In the genomic region with DNA sequence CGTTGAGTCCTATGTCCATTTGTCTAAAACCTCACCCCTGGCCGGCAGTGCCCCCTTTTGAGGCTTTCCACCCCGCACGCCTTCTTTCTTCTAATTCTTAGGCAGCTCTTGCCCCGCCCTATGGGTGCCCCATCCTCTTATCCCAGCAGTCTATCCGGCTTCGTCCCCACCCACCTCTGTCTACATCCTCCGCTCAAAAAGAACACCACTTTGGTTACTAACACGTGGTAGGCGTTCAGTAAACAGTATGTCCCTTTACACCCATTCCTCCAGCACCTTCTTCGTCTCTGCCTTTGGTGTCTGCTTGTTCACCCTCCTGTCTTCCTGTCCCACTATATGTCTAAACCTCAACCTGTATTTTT, we compare ENCODE assay signal across 9 cellular contexts. TPM values are rescaled to one million over a fixed set of nuclear protein-coding genes. Genes with fewer than 3 reads are reported as not detected.
DNase-seq lines count a peak whose midpoint lies in the region; ATAC-seq and TF ChIP-seq lines count a peak whose summit lies in the region.
"Had no signal": no experiment of that assay in that cellular context is flagged by ENCODE, and none has a peak within 500 bp of the region (broad histone marks: within the 10 kb centered on the region; RNA-seq: fewer than 3 reads in every experiment).

No MANE protein-coding gene starts in this region.

- DNase-seq in A673 (ENCODE audit: low spot score) (peak; percentile 24), astrocyte of the cerebellum (ENCODE audit: low read depth) (no peak), memory B cell (ENCODE audit: low spot score in 2 of 2) (no peak), superior temporal gyrus (ENCODE audit: extremely low spot score) (no peak), ecto neural progenitor cell (ENCODE audit: low spot score) (no peak)
- DNase-seq: NCI-H510A had no signal

- BruUV-seq in A673 (replicated peaks; lab: Mats Ljungman, UMichigan): no TSS peak

- no peaks in the 10 kb centered on the region for H3K36me3 Mint-ChIP-seq in memory B cell

- no peaks in the 10 kb centered on the region for H3K4me1 ChIP-seq in A673 (ENCODE audit: insufficient read depth, low read length, poor library complexity, severe bottlenecking)

- TF ChIP-seq CTCF in A673 (conservative IDR thresholded peaks at IDR 0.05; ENCODE audit: low read depth, low read length): no peak
- no peak for TF ChIP-seq CTCF in astrocyte of the cerebellum (IDR thresholded peaks at IDR 0.05; ENCODE audit: low read depth, low read length, missing control alignments)

- H3K4me3 ChIP-seq in A673 (ENCODE audit: low read depth, low read length, poor library complexity, severe bottlenecking) (no peak overlapping the region), astrocyte of the cerebellum (ENCODE audit: low read depth, low read length) (peak overlapping the region; percentile 28)

- POLR2A ChIA-PET in A673 (lab: Charles Lee; ENCODE audit: low non-redundant PET): no interaction called here

- H3K27me3 ChIP-seq in A673 (replicated peaks; ENCODE audit: insufficient read depth, low read depth, low read length, poor library complexity): no peaks in the 10 kb centered on the region

- CTCF ChIA-PET in A673 (lab: Charles Lee): no interaction called here

- in situ Hi-C loops in astrocyte of the cerebellum (cut with HindIII; ENCODE audit: low sequenced_read_pairs): no loop called here

- H3K9me3 ChIP-seq in A673 (ENCODE audit: low read depth, low read length, poor library complexity, severe bottlenecking): no peaks in the 10 kb centered on the region

- H3K9me3 Mint-ChIP-seq in memory B cell: no peaks in the 10 kb centered on the region

- intact Hi-C loops in A673 (cut with micrococcal nuclease; ENCODE audit: unreplicated experiment): no loop called here

- H3K4me1 Mint-ChIP-seq in memory B cell: peaks cover 10% of the 10 kb centered on the region

- no peak overlapping the region for H3K27ac ChIP-seq in A673 (ENCODE audit: low read depth, low read length, poor library complexity, severe bottlenecking)

- H3K27ac Mint-ChIP-seq in memory B cell: no peak overlapping the region

- H3K4me3 Mint-ChIP-seq in memory B cell: peak overlapping the region; percentile 61

- H3K27me3 Mint-ChIP-seq in memory B cell: peaks cover 16% of the 10 kb centered on the region

- no peaks in the 10 kb centered on the region for H3K36me3 ChIP-seq in A673 (ENCODE audit: insufficient read depth, low read length, poor library complexity, severe bottlenecking)

- ATAC-seq in HG02884 (IDR thresholded peaks at IDR 0.05; ENCODE audit: unreplicated experiment) (peak; percentile 26), memory B cell (ENCODE audit: low read depth) (no peak), HG02852 (IDR thresholded peaks at IDR 0.05; ENCODE audit: unreplicated experiment) (no peak), GM19463 (IDR thresholded peaks at IDR 0.05; ENCODE audit: unreplicated experiment) (no peak)

RNA-seq across cellular contexts. Expression of gene STARD8, which starts 39.2 kb away (rescaled TPM):
- total RNA-seq in A673 (2021): 0.11 and 0.26 TPM in 2 replicates
